In genomic region chr2:55096586-55096985, GRCh38 we compare ENCODE assay signal across 23 cellular contexts. TPM values are rescaled to one million over a fixed set of nuclear protein-coding genes. Genes with fewer than 3 reads are reported as not detected.
DNase-seq lines count a peak whose midpoint lies in the region; ATAC-seq and TF ChIP-seq lines count a peak whose summit lies in the region.
"Had no signal": no experiment of that assay in that cellular context is flagged by ENCODE, and none has a peak within 500 bp of the region (broad histone marks: within the 10 kb centered on the region; RNA-seq: fewer than 3 reads in every experiment).

No MANE protein-coding gene starts in this region.

- H4K8ac ChIP-seq in neuronal stem cell (ENCODE audit: low read depth, low read length): no peak overlapping the region

- ATAC-seq in SK-N-SH treated with all-trans-retinoic acid at 6 μM for 48 hours: no peak
- ATAC-seq: esophagus mucosa; natural killer cell; stimulated activated effector memory CD8-positive, alpha-beta T cell treated with anti-CD3 and anti-CD28 coated beads, Interleukin-12 subunit alpha, Interleukin-12 subunit beta, amount 100 ng/mL, for 72 hours had no signal

- H3K18ac ChIP-seq in neuronal stem cell (ENCODE audit: low read length): no peak overlapping the region

- H3K79me1 ChIP-seq in neuronal stem cell (ENCODE audit: low read depth, low read length): no peaks in the 10 kb centered on the region

- TF ChIP-seq RAD21 in SK-N-SH (IDR thresholded peaks at IDR 0.05; ENCODE audit: low read length): no peak

- H2AK5ac ChIP-seq in neuronal stem cell (ENCODE audit: low read depth, low read length): no peak overlapping the region

- WGBS in SK-N-SH (ENCODE audit: low lambda C conversion rate): 93% methylated on average over 3 of the region's 3 CpGs
- WGBS in neuronal stem cell (ENCODE audit: extremely low coverage in 2 of 2, insufficient read length in 2 of 2, insufficient replicate concordance in 1 of 2), 2 donors: no CpG with 5 or more reads among the region's 3 CpGs

- H4K20me1 ChIP-seq in SK-N-SH (ENCODE audit: insufficient read depth): no peaks in the 10 kb centered on the region

- H3K4me2 ChIP-seq in SK-N-SH (no peak overlapping the region), neuronal stem cell (ENCODE audit: insufficient read depth, low read length, poor library complexity, severe bottlenecking) (no peak overlapping the region)

- H3K9me3 ChIP-seq in SK-N-SH: no peaks in the 10 kb centered on the region
- no peaks in the 10 kb centered on the region for H3K9me3 ChIP-seq in neuronal stem cell (replicated peaks in 1 of 2; ENCODE audit: control insufficient read depth in 2 of 2, insufficient read depth in 1 of 2, low read depth in 1 of 2, low read length in 2 of 2)
- H3K9me3 ChIP-seq in tibial artery: no peaks in the 10 kb centered on the region
- no peaks in the 10 kb centered on the region for H3K9me3 ChIP-seq in CD4-positive, alpha-beta memory T cell (ENCODE audit: control insufficient read depth in 1 of 2, low read length in 2 of 2)
- H3K9me3 ChIP-seq: pancreas had no signal

- no peak overlapping the region for H2BK15ac ChIP-seq in neuronal stem cell (ENCODE audit: low read length)

- H2BK120ac ChIP-seq in neuronal stem cell (ENCODE audit: low read depth, low read length): no peak overlapping the region

- DNase-seq in SK-N-SH (no peak), brain microvascular endothelial cell (no peak), neuronal stem cell (ENCODE audit: low spot score) (no peak), tibial artery (no peak), AG08396 (ENCODE audit: low spot score) (no peak), DMS153 treated with DMSO at 0.1 percent for 48 hours (lab: John Stamatoyannopoulos, UW; ENCODE audit: unreplicated experiment) (no peak)
- DNase-seq in CD4-positive, alpha-beta memory T cell: no peak
- DNase-seq: 8988T; activated CD4-positive, alpha-beta T cell treated with anti-CD3 and anti-CD28 coated beads, Interleukin-2, amount 50 U/mL, for 1 hour; activated naive CD8-positive, alpha-beta T cell treated with anti-CD3 and anti-CD28 coated beads for 36 hours; COR-L47; effector memory CD4-positive, alpha-beta T cell; HFFc6; kidney; natural killer cell; NCI-H1092 treated with DMSO at 0.1 percent for 48 hours; NCI-H2029; pancreas had no signal

- H3K27ac ChIP-seq in SK-N-SH (ENCODE audit: low read depth in 2 of 2, low read length in 1 of 2): peak overlapping the region; percentile 24 to 52; a peak in 3 of 4 replicates
- peak overlapping the region; percentile 25 for H3K27ac ChIP-seq in brain microvascular endothelial cell
- H3K27ac ChIP-seq in neuronal stem cell (replicated peaks; ENCODE audit: low read length): no peak overlapping the region
- H3K27ac ChIP-seq in tibial artery: peak overlapping the region; percentile 39 to 85
- no peak overlapping the region for H3K27ac ChIP-seq in CD4-positive, alpha-beta memory T cell (ENCODE audit: low read depth, low read length)

- CTCF ChIA-PET in SK-N-SH (lab: Yijun Ruan, JAX): interaction anchor here (1.6 kb wide), 1 partner anchor 72 kb away, joined by 5 read pairs; no protein-coding TSS in a partner anchor
- CTCF ChIA-PET in CD4-positive, alpha-beta memory T cell (lab: Charles Lee; ENCODE audit: partially characterized antibody): no interaction called here

- peaks cover 56% of the 10 kb centered on the region for H3F3A ChIP-seq in SK-N-SH (replicated peaks; ENCODE audit: insufficient read depth)

- POLR2A ChIA-PET in SK-N-SH (lab: Yijun Ruan, JAX): no interaction called here
- POLR2A ChIA-PET in CD4-positive, alpha-beta memory T cell (lab: Charles Lee; ENCODE audit: partially characterized antibody): interaction anchor here (0.6 kb wide), 1 partner anchor 41 kb away, joined by 3 read pairs; no protein-coding TSS in a partner anchor

- no peak overlapping the region for H3K4me3 Mint-ChIP-seq in CD4-positive, alpha-beta memory T cell
- H3K4me3 Mint-ChIP-seq: activated naive CD8-positive, alpha-beta T cell treated with anti-CD3 and anti-CD28 coated beads for 36 hours; brain; HFFc6; memory B cell; natural killer cell; stimulated activated effector memory CD8-positive, alpha-beta T cell treated with anti-CD3 and anti-CD28 coated beads, Interleukin-12 subunit alpha, Interleukin-12 subunit beta, amount 100 ng/mL, for 72 hours had no signal

- in situ Hi-C loops in brain microvascular endothelial cell (cut with HindIII; ENCODE audit: low pct_ligation_motif_present, low sequenced_read_pairs): no loop called here

- no peak for TF ChIP-seq EP300 in SK-N-SH (IDR thresholded peaks at IDR 0.05; ENCODE audit: borderline replicate concordance in 1 of 2, low read depth in 1 of 2, low read length in 1 of 2)

- H3K36me3 ChIP-seq in SK-N-SH (replicated peaks in 1 of 2; ENCODE audit: control insufficient read depth in 1 of 2, insufficient read depth in 2 of 2, low read length in 1 of 2) (no peaks in the 10 kb centered on the region), brain microvascular endothelial cell (replicated peaks) (no peaks in the 10 kb centered on the region), neuronal stem cell (replicated peaks in 1 of 2; ENCODE audit: control insufficient read depth in 2 of 2, insufficient read depth in 2 of 2, low read length in 2 of 2) (no peaks in the 10 kb centered on the region), tibial artery (no peaks in the 10 kb centered on the region)
- no peaks in the 10 kb centered on the region for H3K36me3 ChIP-seq in CD4-positive, alpha-beta memory T cell (ENCODE audit: insufficient read depth, low read length)
- H3K36me3 ChIP-seq: pancreas had no signal

- no peaks in the 10 kb centered on the region for H3K36me3 Mint-ChIP-seq in CD4-positive, alpha-beta memory T cell
- H3K36me3 Mint-ChIP-seq: brain; memory B cell; natural killer cell; stimulated activated effector memory CD8-positive, alpha-beta T cell treated with anti-CD3 and anti-CD28 coated beads, Interleukin-12 subunit alpha, Interleukin-12 subunit beta, amount 100 ng/mL, for 72 hours had no signal

- H3K4me1 Mint-ChIP-seq in CD4-positive, alpha-beta memory T cell: peaks cover under 1 to 7% (median 4%) of the 10 kb centered on the region in 4 donors
- H3K4me1 Mint-ChIP-seq: memory B cell; natural killer cell; stimulated activated effector memory CD8-positive, alpha-beta T cell treated with anti-CD3 and anti-CD28 coated beads, Interleukin-12 subunit alpha, Interleukin-12 subunit beta, amount 100 ng/mL, for 72 hours had no signal

- TF ChIP-seq CTCF in SK-N-SH (IDR thresholded peaks at IDR 0.05): no peak
- TF ChIP-seq CTCF in brain microvascular endothelial cell (IDR thresholded peaks at IDR 0.05; ENCODE audit: low read depth, low read length, missing control alignments): no peak
- TF ChIP-seq CTCF in tibial artery (IDR thresholded peaks at IDR 0.05): no peak

- no peaks in the 10 kb centered on the region; the same call in 1 of the 2 replicates for H3K79me2 ChIP-seq in SK-N-SH (ENCODE audit: insufficient read depth)

- no peak overlapping the region for H2BK5ac ChIP-seq in neuronal stem cell (ENCODE audit: low read length)

- no peak overlapping the region for H3K23ac ChIP-seq in neuronal stem cell (ENCODE audit: low read depth, low read length, poor library complexity)

- H2AFZ ChIP-seq in SK-N-SH (ENCODE audit: low read depth): no peak overlapping the region; the same call in none of the 2 replicates
- peak overlapping the region; percentile 19 for H2AFZ ChIP-seq in neuronal stem cell (ENCODE audit: low read length)

- H3K4me3 ChIP-seq in SK-N-SH (ENCODE audit: low read depth in 2 of 2, low read length in 1 of 2): no peak overlapping the region
- no peak overlapping the region for H3K4me3 ChIP-seq in brain microvascular endothelial cell (ENCODE audit: low read depth, low read length)
- H3K4me3 ChIP-seq in neuronal stem cell (ENCODE audit: low read length in 2 of 2): no peak overlapping the region
- no peak overlapping the region for H3K4me3 ChIP-seq in tibial artery
- no peak overlapping the region for H3K4me3 ChIP-seq in CD4-positive, alpha-beta memory T cell (ENCODE audit: low read length in 2 of 2)
- H3K4me3 ChIP-seq: pancreas had no signal

- H2BK12ac ChIP-seq in neuronal stem cell (ENCODE audit: low read length): no peak overlapping the region

- H3K9me3 Mint-ChIP-seq in CD4-positive, alpha-beta memory T cell: no peaks in the 10 kb centered on the region
- H3K9me3 Mint-ChIP-seq: activated naive CD8-positive, alpha-beta T cell treated with anti-CD3 and anti-CD28 coated beads for 36 hours; brain; HFFc6; memory B cell; natural killer cell; stimulated activated effector memory CD8-positive, alpha-beta T cell treated with anti-CD3 and anti-CD28 coated beads, Interleukin-12 subunit alpha, Interleukin-12 subunit beta, amount 100 ng/mL, for 72 hours had no signal

- no peak overlapping the region for H3K4ac ChIP-seq in neuronal stem cell (ENCODE audit: low read length)

- H3K9ac ChIP-seq in SK-N-SH (no peak overlapping the region), neuronal stem cell (ENCODE audit: low read depth, low read length, poor library complexity) (no peak overlapping the region)

- H3K27me3 Mint-ChIP-seq in CD4-positive, alpha-beta memory T cell: no peaks in the 10 kb centered on the region
- H3K27me3 Mint-ChIP-seq: activated naive CD8-positive, alpha-beta T cell treated with anti-CD3 and anti-CD28 coated beads for 36 hours; brain; memory B cell had no signal

- H3K27ac Mint-ChIP-seq in CD4-positive, alpha-beta memory T cell: no peak overlapping the region
- H3K27ac Mint-ChIP-seq: activated naive CD8-positive, alpha-beta T cell treated with anti-CD3 and anti-CD28 coated beads for 36 hours; brain; HFFc6; memory B cell; natural killer cell; stimulated activated effector memory CD8-positive, alpha-beta T cell treated with anti-CD3 and anti-CD28 coated beads, Interleukin-12 subunit alpha, Interleukin-12 subunit beta, amount 100 ng/mL, for 72 hours had no signal

- H3K27me3 ChIP-seq in SK-N-SH (ENCODE audit: insufficient read depth) (no peaks in the 10 kb centered on the region), brain microvascular endothelial cell (replicated peaks) (no peaks in the 10 kb centered on the region), neuronal stem cell (ENCODE audit: control insufficient read depth in 3 of 3, insufficient read depth in 3 of 3, low read depth in 1 of 3, low read length in 3 of 3) (no peaks in the 10 kb centered on the region), tibial artery (no peaks in the 10 kb centered on the region)
- no peaks in the 10 kb centered on the region for H3K27me3 ChIP-seq in CD4-positive, alpha-beta memory T cell (ENCODE audit: insufficient read depth, low read length)
- H3K27me3 ChIP-seq: pancreas had no signal

- H3K9me2 ChIP-seq in SK-N-SH: no peaks in the 10 kb centered on the region

- H4K91ac ChIP-seq in neuronal stem cell (ENCODE audit: low read depth, low read length, poor library complexity): no peak overlapping the region

- H3K14ac ChIP-seq in neuronal stem cell (ENCODE audit: low read length): no peak overlapping the region

- H3K4me1 ChIP-seq in SK-N-SH (ENCODE audit: control insufficient read depth in 1 of 2, insufficient read depth in 2 of 2, low read depth in 1 of 2, low read length in 1 of 2) (peaks cover 7 to 63% of the 10 kb centered on the region in 2 experiments; a peak in 3 of 4 replicates), neuronal stem cell (ENCODE audit: control insufficient read depth in 2 of 2, insufficient read depth in 1 of 2, low read depth in 1 of 2, low read length in 2 of 2) (peaks cover 2 to 6% of the 10 kb centered on the region in 2 donors), tibial artery (peaks cover 0 to 53% (median 38%) of the 10 kb centered on the region in 4 donors)
- H3K4me1 ChIP-seq in CD4-positive, alpha-beta memory T cell (ENCODE audit: insufficient read depth, low read length): peaks cover 8% of the 10 kb centered on the region

- intact Hi-C loops in tibial artery (cut with DNase I; ENCODE audit: low total_unique reads): loop anchor here (5.0 kb wide), 1 partner anchor 49 kb away; no protein-coding TSS in a partner anchor
- intact Hi-C loops in CD4-positive, alpha-beta memory T cell (cut with micrococcal nuclease): no loop called here

RNA-seq across cellular contexts. Expression of gene RTN4, which starts 46.3 kb away (rescaled TPM):
- 225 and 315 TPM in 2 replicates for polyA plus RNA-seq in SK-N-SH (2012; rRNA removed)
- 554 and 729 TPM in 2 replicates for polyA plus RNA-seq in SK-N-SH (2012; cell fraction: cytosol; rRNA removed)
- 502 and 652 TPM in 2 replicates for polyA plus RNA-seq in SK-N-SH (2012; cell fraction: nucleus; rRNA removed)
- 173 TPM for polyA plus RNA-seq in neuronal stem cell (2013, experiment 1 of 2)
- polyA plus RNA-seq in neuronal stem cell (2013, experiment 2 of 2): 179 TPM
- 10 to 100 TPM; 73.8 to 81.3 TPM for total RNA-seq in CD4-positive, alpha-beta memory T cell
- 10 to 100 TPM; 89.1 to 90.0 TPM for polyA plus RNA-seq in CD4-positive, alpha-beta memory T cell

Comparison
In these comparisons a context has a peak if more than half of its experiments do, and no peak if none do; other contexts are left out.
1. H3K27ac ChIP-seq: peak in SK-N-SH (2 of 2), brain microvascular endothelial cell (single experiment) and tibial artery (2 of 2); none in neuronal stem cell (single experiment) and CD4-positive, alpha-beta memory T cell (single experiment).